ENCODE assay signal across 8 cellular contexts in genomic region chr1:225923692-225924555, GRCh38. TPM values are rescaled to one million over a fixed set of nuclear protein-coding genes. Genes with fewer than 3 reads are reported as not detected.
A peak's percentile ranks its signal among the peaks of the same experiment; 100 is the strongest.
DNase-seq lines count a peak whose midpoint lies in the region; ATAC-seq and TF ChIP-seq lines count a peak whose summit lies in the region.

PYCR2 (minus strand) TSS chr1:225924250; CDS start chr1:225924110, 140 bp downstream.

- peak within 1 kb of the TSS; percentile 99 for H3K4me3 ChIP-seq in ACC112 (ENCODE audit: low read depth, low read length)
- peak within 1 kb of the TSS; percentile 88 to 93 (median 89) for H3K4me3 ChIP-seq in breast epithelium

- H2AFZ ChIP-seq in ACC112 (ENCODE audit: low read length, unreplicated experiment), result peak within 1 kb of the TSS; percentile 76

- H3K36me3 ChIP-seq in ACC112 (ENCODE audit: insufficient read depth, low read length) (no peaks in the 10 kb centered on the region), breast epithelium (no peaks in the 10 kb centered on the region)

- peak; percentile 95 for DNase-seq in NCI-H2196 treated with DMSO at 0.1 percent for 48 hours (lab: John Stamatoyannopoulos, UW; ENCODE audit: unreplicated experiment)
- peak; percentile 91 to 93 for DNase-seq in breast epithelium (ENCODE audit: low spot score in 2 of 2)
- peak; percentile 99 for DNase-seq in iPS-NIHi7 (ENCODE audit: extremely low spot score)
- peak; percentile 81 for DNase-seq in smooth muscle cell of the brain vasculature (ENCODE audit: low read depth, low spot score)

- peaks cover 26% of the 10 kb centered on the region for H3K79me2 ChIP-seq in ACC112 (ENCODE audit: control insufficient read depth, insufficient read depth, low read length, unreplicated experiment)

- H3K27me3 ChIP-seq in ACC112 (ENCODE audit: insufficient read depth, low read length) (no peaks in the 10 kb centered on the region), breast epithelium (no peaks in the 10 kb centered on the region)

- H3K27ac ChIP-seq in ACC112 (ENCODE audit: low read depth, low read length) (peak within 1 kb of the TSS; percentile 76), VCaP (peak within 1 kb of the TSS; percentile 92), breast epithelium (peak within 1 kb of the TSS; percentile 95)

- peaks cover 16% of the 10 kb centered on the region for H3K4me1 ChIP-seq in ACC112 (ENCODE audit: control insufficient read depth, insufficient read depth, low read length, unreplicated experiment)
- peaks cover 0 to 19% of the 10 kb centered on the region in 2 donors for H3K4me1 ChIP-seq in breast epithelium

- intact Hi-C loops in breast epithelium (cut with DNase I; ENCODE audit: low total_unique reads), result loop anchor here (5.0 kb wide), 2 partner anchors 42 to 307 kb away; partner anchors contain the start of gene TMEM63A

- no peaks in the 10 kb centered on the region for H3K9me3 ChIP-seq in breast epithelium

- peak; percentile 93 for ATAC-seq in GM18870 (IDR thresholded peaks at IDR 0.05; ENCODE audit: unreplicated experiment)
- ATAC-seq in HG03135 (IDR thresholded peaks at IDR 0.05; ENCODE audit: unreplicated experiment), result peak; percentile 99

- TF ChIP-seq CTCF in VCaP (conservative IDR thresholded peaks at IDR 0.05) (no peak), breast epithelium (IDR thresholded peaks at IDR 0.05) (no peak)

- TF ChIP-seq POLR2A in breast epithelium (IDR thresholded peaks at IDR 0.05), result peak; percentile 77

RNA-seq across cellular contexts. Expression of gene PYCR2, which starts in this region (rescaled TPM):
- 10 to 100 TPM; 40.2 to 49.3 (median 47.9) TPM for total RNA-seq in breast epithelium

Comparison
In these comparisons a context has a peak if more than half of its experiments do, and no peak if none do; other contexts are left out.
1. Peak in every context shown above with its lines: DNase-seq, ATAC-seq, H3K4me3 ChIP-seq and H3K27ac ChIP-seq.